ENCODE assay signal across 14 cellular contexts in the genomic region with DNA sequence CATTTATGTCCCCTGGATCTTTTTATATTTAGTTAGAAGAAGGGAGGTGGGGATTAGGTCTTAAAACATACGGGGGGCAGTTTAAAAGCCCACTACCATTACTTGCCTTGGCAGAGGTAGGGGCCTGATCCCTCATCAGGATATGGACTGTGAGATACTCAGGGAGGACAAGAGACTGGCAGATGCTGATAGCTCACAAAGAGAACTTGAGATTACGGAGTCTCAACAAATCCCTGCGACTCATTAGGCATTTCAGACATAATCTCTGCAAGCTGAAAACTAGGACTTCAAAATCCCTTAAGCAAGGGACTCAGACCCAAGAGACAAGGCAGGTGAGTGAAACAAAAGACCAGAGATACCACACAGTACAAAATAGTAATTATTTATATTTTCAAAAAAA.
A peak's percentile ranks its signal among the peaks of the same experiment; 100 is the strongest.
DNase-seq lines count a peak whose midpoint lies in the region; ATAC-seq lines count a peak whose summit lies in the region.
"Had no signal": no experiment of that assay in that cellular context is flagged by ENCODE, and none has a peak within 500 bp of the region (broad histone marks: within the 10 kb centered on the region; RNA-seq: fewer than 3 reads in every experiment).

No MANE protein-coding gene starts in this region.

- H3K9me3 ChIP-seq in stomach smooth muscle (ENCODE audit: control insufficient read depth in 2 of 2, low read length in 2 of 2) = no peaks in the 10 kb centered on the region

- H3K9ac ChIP-seq in stomach smooth muscle (ENCODE audit: low read length in 2 of 2) = no peak overlapping the region

- no peak overlapping the region for H3K4me3 ChIP-seq in stomach smooth muscle (ENCODE audit: low read length in 2 of 2)

- peaks cover 20% of the 10 kb centered on the region for H3K4me1 ChIP-seq in stomach smooth muscle (ENCODE audit: control insufficient read depth, insufficient read depth, low read length)

- peak overlapping the region; percentile 49 for H3K27ac ChIP-seq in stomach smooth muscle (ENCODE audit: low read length)

- H3K36me3 ChIP-seq in stomach smooth muscle (ENCODE audit: control insufficient read depth in 2 of 2, insufficient read depth in 2 of 2, low read length in 2 of 2) = peaks cover 68 to 77% of the 10 kb centered on the region in 2 donors

- no peaks in the 10 kb centered on the region for H3K27me3 ChIP-seq in stomach smooth muscle (ENCODE audit: control insufficient read depth in 1 of 2, insufficient read depth in 2 of 2, low read length in 2 of 2)

- ATAC-seq in GM18868 (IDR thresholded peaks at IDR 0.05; ENCODE audit: unreplicated experiment) = no peak
- ATAC-seq in GM18907 (IDR thresholded peaks at IDR 0.05; ENCODE audit: unreplicated experiment) = no peak
- ATAC-seq: HepG2 had no signal

- peak; percentile 75 for DNase-seq in D341Med (ENCODE audit: low spot score)
- peak; percentile 80 for DNase-seq in NCI-H82 (lab: John Stamatoyannopoulos, UW)
- peak; percentile 47 for DNase-seq in islet precursor cell
- no peak for DNase-seq in T-helper 1 cell
- DNase-seq: Calu3; CD4-positive, alpha-beta T cell; DND-41; GDM1; HCEC 1CT; HFFc6 had no signal

Comparison
In these comparisons a context has a peak if more than half of its experiments do, and no peak if none do; other contexts are left out.
1. DNase-seq: peak in D341Med (single experiment), NCI-H82 (single experiment) and islet precursor cell (single experiment); none in T-helper 1 cell (0 of 5).